In the genomic region with DNA sequence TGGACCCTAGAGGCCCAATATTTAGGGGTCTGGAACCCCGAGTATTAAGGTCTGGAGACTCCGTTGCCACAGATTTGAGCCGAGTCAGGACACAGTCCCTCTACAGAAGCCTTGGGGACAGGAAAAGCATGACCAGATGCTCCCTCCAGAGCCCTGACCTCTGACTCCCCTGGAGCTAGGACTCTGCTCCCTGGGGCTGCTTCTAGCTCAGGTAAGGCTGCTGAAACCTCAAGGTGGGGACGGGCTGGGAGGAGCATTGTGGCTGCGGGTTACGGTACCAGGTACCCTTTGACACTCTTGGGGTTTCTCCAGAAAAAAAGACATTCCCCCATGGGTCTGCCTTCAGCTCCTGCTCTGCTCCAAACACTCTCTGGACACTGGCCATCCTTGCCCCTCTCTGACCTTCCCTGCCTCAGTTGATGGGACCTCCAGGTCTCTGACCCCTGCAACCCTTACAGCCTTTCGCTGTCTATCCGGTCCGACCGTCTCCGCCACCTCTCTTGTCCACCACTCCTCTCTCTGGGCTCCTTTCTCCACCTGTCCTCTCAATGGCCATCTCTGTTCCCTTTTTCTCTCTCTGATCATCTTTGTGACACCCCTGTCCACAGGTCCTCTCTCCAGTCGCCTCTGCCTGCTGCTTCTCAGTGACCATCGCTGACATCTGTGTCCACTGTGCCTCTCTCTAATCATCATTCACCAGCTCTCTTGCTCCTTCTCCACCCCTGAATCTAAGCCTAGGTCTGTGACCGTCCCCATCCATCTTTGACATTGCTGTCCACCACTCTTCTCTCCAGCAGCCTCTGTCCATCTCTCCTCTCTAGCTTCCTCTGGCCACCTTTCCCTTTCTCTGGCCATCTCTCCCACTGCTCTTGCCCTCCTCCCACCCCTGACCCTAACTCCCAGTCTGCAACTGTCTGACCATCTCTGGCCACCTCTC, we compare ENCODE assay signal across 1 cellular context.
TF ChIP-seq lines count a peak whose summit lies in the region.

No MANE protein-coding gene starts in this region.

TF ChIP-seq in HCT116, 20 proteins besides CTCF, POLR2A, EP300 and RAD21 (continued from another document):
- TF ChIP-seq, protein P1, sequence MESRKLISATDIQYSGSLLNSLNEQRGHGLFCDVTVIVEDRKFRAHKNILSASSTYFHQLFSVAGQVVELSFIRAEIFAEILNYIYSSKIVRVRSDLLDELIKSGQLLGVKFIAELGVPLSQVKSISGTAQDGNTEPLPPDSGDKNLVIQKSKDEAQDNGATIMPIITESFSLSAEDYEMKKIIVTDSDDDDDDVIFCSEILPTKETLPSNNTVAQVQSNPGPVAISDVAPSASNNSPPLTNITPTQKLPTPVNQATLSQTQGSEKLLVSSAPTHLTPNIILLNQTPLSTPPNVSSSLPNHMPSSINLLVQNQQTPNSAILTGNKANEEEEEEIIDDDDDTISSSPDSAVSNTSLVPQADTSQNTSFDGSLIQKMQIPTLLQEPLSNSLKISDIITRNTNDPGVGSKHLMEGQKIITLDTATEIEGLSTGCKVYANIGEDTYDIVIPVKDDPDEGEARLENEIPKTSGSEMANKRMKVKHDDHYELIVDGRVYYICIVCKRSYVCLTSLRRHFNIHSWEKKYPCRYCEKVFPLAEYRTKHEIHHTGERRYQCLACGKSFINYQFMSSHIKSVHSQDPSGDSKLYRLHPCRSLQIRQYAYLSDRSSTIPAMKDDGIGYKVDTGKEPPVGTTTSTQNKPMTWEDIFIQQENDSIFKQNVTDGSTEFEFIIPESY (IDR thresholded peaks at IDR 0.05; ENCODE audit: extremely low read depth, insufficient replicate concordance, low read length): no peak
- TF ChIP-seq FOSL1 (IDR thresholded peaks at IDR 0.05; ENCODE audit: low read depth) (no peak), EZH2phosphoT487 (IDR thresholded peaks at IDR 0.05; ENCODE audit: borderline replicate concordance) (no peak), ZFX (IDR thresholded peaks at IDR 0.05) (no peak), EZH2 (IDR thresholded peaks at IDR 0.05) (no peak), YY1 (IDR thresholded peaks at IDR 0.05; ENCODE audit: extremely low read depth, insufficient replicate concordance, low read depth, low read length) (no peak), EGR1 (IDR thresholded peaks at IDR 0.05; ENCODE audit: low read depth) (no peak)
- TF ChIP-seq, protein P2, sequence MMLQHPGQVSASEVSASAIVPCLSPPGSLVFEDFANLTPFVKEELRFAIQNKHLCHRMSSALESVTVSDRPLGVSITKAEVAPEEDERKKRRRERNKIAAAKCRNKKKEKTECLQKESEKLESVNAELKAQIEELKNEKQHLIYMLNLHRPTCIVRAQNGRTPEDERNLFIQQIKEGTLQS (IDR thresholded peaks at IDR 0.05): no peak
- TF ChIP-seq, protein P3, sequence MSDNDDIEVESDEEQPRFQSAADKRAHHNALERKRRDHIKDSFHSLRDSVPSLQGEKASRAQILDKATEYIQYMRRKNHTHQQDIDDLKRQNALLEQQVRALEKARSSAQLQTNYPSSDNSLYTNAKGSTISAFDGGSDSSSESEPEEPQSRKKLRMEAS (IDR thresholded peaks at IDR 0.05): no peak
